ENCODE assay signal across 1 cellular context in genomic region chr11:27570542-27570941, GRCh38.
A peak's percentile ranks its signal among the peaks of the same experiment; 100 is the strongest.
TF ChIP-seq lines count a peak whose summit lies in the region.

No MANE protein-coding gene starts in this region.

TF ChIP-seq in HepG2, 621 proteins besides CTCF, POLR2A, EP300 and RAD21:
- TF ChIP-seq PREB (CRISPR knock-in tag; IDR thresholded peaks at IDR 0.05) = no peak
- TF ChIP-seq MAFF (IDR thresholded peaks at IDR 0.05; ENCODE audit: low read depth, low read length) = peak; percentile 34; the same call in 1 of the 2 replicates
- no peak for TF ChIP-seq MATR3 (CRISPR knock-in tag; IDR thresholded peaks at IDR 0.05)
- TF ChIP-seq ZNF572 (CRISPR knock-in tag; IDR thresholded peaks at IDR 0.05) = no peak
- peak; percentile 31 to 73; a peak in 3 of 4 replicates for TF ChIP-seq MAFK (conservative IDR thresholded peaks at IDR 0.05 in 1 of 2, IDR thresholded peaks at IDR 0.05 in 1 of 2; ENCODE audit: low read length in 2 of 2)
- no peak for TF ChIP-seq ZBTB42 (CRISPR knock-in tag; IDR thresholded peaks at IDR 0.05)
- TF ChIP-seq ZNF563 (CRISPR knock-in tag; IDR thresholded peaks at IDR 0.05) = no peak
